In the genomic region with DNA sequence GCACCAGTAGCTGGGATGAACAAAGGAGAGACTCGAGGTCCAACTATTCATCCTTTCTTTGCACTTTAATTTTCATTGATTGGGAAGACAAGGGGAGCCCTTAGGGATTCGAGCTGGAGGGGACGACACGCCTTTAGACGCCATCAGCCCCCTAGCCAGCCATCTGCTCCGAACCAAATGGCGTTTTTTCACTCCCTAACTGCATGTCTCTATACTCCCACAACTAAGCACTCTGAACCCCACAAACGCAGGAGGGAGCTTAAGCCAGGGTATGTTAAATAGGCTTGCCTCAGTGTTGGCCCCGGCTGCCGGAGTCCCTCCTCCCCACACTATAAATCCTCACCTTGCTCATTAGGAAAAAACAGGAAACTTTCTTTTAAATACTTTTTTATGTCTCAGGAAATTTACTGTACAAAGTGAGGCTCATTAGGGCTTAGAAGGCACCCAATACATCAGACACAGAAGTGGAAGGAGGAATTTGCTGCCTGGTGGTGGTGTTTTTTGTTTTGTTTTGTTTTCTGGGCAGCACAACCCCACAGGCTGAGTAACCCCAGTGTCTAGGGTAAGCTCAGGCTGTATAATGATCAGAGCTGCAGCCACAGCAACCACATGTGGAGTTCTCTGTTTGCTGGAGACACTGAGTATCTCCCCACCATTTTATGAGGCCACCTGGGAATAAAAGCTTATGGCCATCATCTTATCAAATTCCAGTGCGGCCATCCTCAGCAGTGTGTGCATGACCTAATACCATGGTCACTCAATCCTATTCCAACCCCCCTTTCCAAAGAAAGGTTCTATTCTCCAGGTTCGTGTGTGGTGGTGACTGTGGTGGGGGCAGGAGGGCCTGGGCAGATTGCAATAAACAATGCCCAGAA, we compare ENCODE assay signal across 14 cellular contexts. TPM values are rescaled to one million over a fixed set of nuclear protein-coding genes. Genes with fewer than 3 reads are reported as not detected.
A peak's percentile ranks its signal among the peaks of the same experiment; 100 is the strongest.
DNase-seq lines count a peak whose midpoint lies in the region; ATAC-seq and TF ChIP-seq lines count a peak whose summit lies in the region.
"Had no signal": no experiment of that assay in that cellular context is flagged by ENCODE, and none has a peak within 500 bp of the region (broad histone marks: within the 10 kb centered on the region; RNA-seq: fewer than 3 reads in every experiment).

No MANE protein-coding gene starts in this region.

- H3K9ac ChIP-seq in neural progenitor cell = no peak overlapping the region

- peaks cover 15% of the 10 kb centered on the region for H4K20me1 ChIP-seq in neural progenitor cell (ENCODE audit: low read depth)

- no peaks in the 10 kb centered on the region for H3K9me3 ChIP-seq in neural progenitor cell (ENCODE audit: low read depth)
- H3K9me3 ChIP-seq in spleen = no peaks in the 10 kb centered on the region
- H3K9me3 ChIP-seq: A549 had no signal

- TF ChIP-seq CTCF in neural progenitor cell (IDR thresholded peaks at IDR 0.05) = no peak
- no peak for TF ChIP-seq CTCF in spleen (IDR thresholded peaks at IDR 0.05 in 8 of 11, conservative IDR thresholded peaks at IDR 0.05 in 3 of 11)

- no peaks in the 10 kb centered on the region for H3K9me3 Mint-ChIP-seq in central memory CD8-positive, alpha-beta T cell
- H3K9me3 Mint-ChIP-seq in neural progenitor cell = no peaks in the 10 kb centered on the region

- H3K27me3 ChIP-seq in neural progenitor cell = peaks cover 34% of the 10 kb centered on the region
- H3K27me3 ChIP-seq in spleen (replicated peaks in 1 of 7) = peaks cover 8 to 100% (median 81%) of the 10 kb centered on the region in 7 donors

- no peaks in the 10 kb centered on the region for H3K36me3 ChIP-seq in neural progenitor cell
- no peaks in the 10 kb centered on the region for H3K36me3 ChIP-seq in spleen

- peak overlapping the region; percentile 70 for H3K4me3 Mint-ChIP-seq in central memory CD8-positive, alpha-beta T cell
- H3K4me3 Mint-ChIP-seq in neural progenitor cell = peak overlapping the region; percentile 96

- intact Hi-C loops in spleen (cut with DNase I; ENCODE audit: low total_unique reads) (no loop called here), left ventricle myocardium superior (cut with micrococcal nuclease) (loop anchor here (10.0 kb wide), 1 partner anchor 459 kb away; no protein-coding TSS in a partner anchor)

- H3K79me2 ChIP-seq in neural progenitor cell (ENCODE audit: low read depth) = peaks cover 15% of the 10 kb centered on the region

- H3F3A ChIP-seq in neural progenitor cell (ENCODE audit: low read depth) = peaks cover 87% of the 10 kb centered on the region

- WGBS in spleen, 5 donors = 19 to 23% (median 20%) methylated on average over 12 of the region's 12 CpGs

- peaks cover 60% of the 10 kb centered on the region for H3K4me1 ChIP-seq in neural progenitor cell
- peaks cover 32 to 84% (median 69%) of the 10 kb centered on the region in 6 donors for H3K4me1 ChIP-seq in spleen

- H3K27me3 Mint-ChIP-seq in central memory CD8-positive, alpha-beta T cell = peaks cover 53% of the 10 kb centered on the region
- peaks cover 22% of the 10 kb centered on the region for H3K27me3 Mint-ChIP-seq in neural progenitor cell (ENCODE audit: insufficient read depth, low read depth)

- H3K27ac Mint-ChIP-seq in central memory CD8-positive, alpha-beta T cell (ENCODE audit: low read depth) = peak overlapping the region; percentile 8
- peak overlapping the region; percentile 88 for H3K27ac Mint-ChIP-seq in neural progenitor cell

- DNase-seq in NCI-H2029 treated with DMSO at 0.1 percent for 48 hours (lab: John Stamatoyannopoulos, UW) = peak; percentile 68
- no peak for DNase-seq in NCI-H2029 (lab: John Stamatoyannopoulos, UW)
- peak; percentile 26 for DNase-seq in LHCN-M2 (ENCODE audit: low read depth)
- DNase-seq in central memory CD8-positive, alpha-beta T cell (ENCODE audit: low spot score in 2 of 2) = no peak
- DNase-seq in neural progenitor cell (ENCODE audit: low spot score) = peak; percentile 71
- no peak for DNase-seq in SW480 (ENCODE audit: low spot score)
- no peak for DNase-seq in spleen
- no peak for DNase-seq in left ventricle myocardium superior
- DNase-seq: activated naive CD4-positive, alpha-beta T cell treated with anti-CD3 and anti-CD28 coated beads, Interleukin-2, amount 50 U/mL, for 16 hours; mesenchymal stem cell; small intestine; stimulated activated CD8-positive, alpha-beta memory T cell treated with anti-CD3 and anti-CD28 coated beads, Interleukin-4, amount 100 ng/mL, for 48 hours had no signal

- no peak for ATAC-seq in central memory CD8-positive, alpha-beta T cell (replicated peaks; ENCODE audit: extremely low read depth, poor library complexity, severe bottlenecking)
- ATAC-seq in left ventricle myocardium superior = no peak
- ATAC-seq: A549, Panc1 had no signal

- peak overlapping the region; percentile 94 for H3K4me3 ChIP-seq in neural progenitor cell
- H3K4me3 ChIP-seq in spleen = no peak overlapping the region

- TF ChIP-seq POLR2A in spleen (IDR thresholded peaks at IDR 0.05) = no peak

- peak overlapping the region; percentile 100 for H3K4me2 ChIP-seq in neural progenitor cell

- peaks cover 5% of the 10 kb centered on the region for H3K36me3 Mint-ChIP-seq in central memory CD8-positive, alpha-beta T cell (ENCODE audit: insufficient read depth)
- H3K36me3 Mint-ChIP-seq in neural progenitor cell = no peaks in the 10 kb centered on the region

- H2AFZ ChIP-seq in neural progenitor cell (replicated peaks) = no peak overlapping the region

- H3K27ac ChIP-seq in neural progenitor cell (peak overlapping the region; percentile 63), spleen (no peak overlapping the region)
- H3K27ac ChIP-seq: A549 had no signal

- H3K4me1 Mint-ChIP-seq in central memory CD8-positive, alpha-beta T cell = peaks cover 43% of the 10 kb centered on the region
- H3K4me1 Mint-ChIP-seq in neural progenitor cell = peaks cover 55% of the 10 kb centered on the region

RNA-seq across cellular contexts. Expression of a gene that starts 3.2 kb away (rescaled TPM):
- 4.7 and 9.7 TPM in 2 replicates for total RNA-seq in LHCN-M2 (2014; rRNA removed)
- polyA plus RNA-seq in LHCN-M2 (2012) = 1.6 TPM
- 35.9 and 91.8 TPM in 2 replicates for total RNA-seq in neural progenitor cell (ENCODE audit: low replicate concordance)
- total RNA-seq in spleen = 100 to 1,000 TPM in 2 of 7 donors, 10 to 100 TPM in 5; 34.7 to 119 (median 79.8) TPM
- polyA plus RNA-seq in spleen = 10 to 100 TPM; 12.6 to 30.3 (median 15.0) TPM
- total RNA-seq in left ventricle myocardium superior = 15.3 TPM

RNA-seq across cellular contexts. Expression of a gene that starts 12.4 kb away (rescaled TPM):
- 11.6 and 15.0 TPM in 2 replicates for total RNA-seq in LHCN-M2 (2014; rRNA removed)
- polyA plus RNA-seq in LHCN-M2 (2012) = 14.4 TPM
- total RNA-seq in neural progenitor cell (ENCODE audit: low replicate concordance) = 19.7 and 20.3 TPM in 2 replicates
- total RNA-seq in spleen = 10 to 100 TPM; 24.8 to 41.2 (median 27.4) TPM
- polyA plus RNA-seq in spleen = 1 to 10 TPM; 7.6 to 8.7 (median 8.5) TPM
- total RNA-seq in left ventricle myocardium superior = 20.5 TPM

Comparison
In these comparisons a context has a peak if more than half of its experiments do, and no peak if none do; other contexts are left out.
1. DNase-seq: peak in NCI-H2029 treated with DMSO at 0.1 percent for 48 hours (single experiment), LHCN-M2 (single experiment) and neural progenitor cell (single experiment); none in NCI-H2029 (single experiment), central memory CD8-positive, alpha-beta T cell (0 of 2), SW480 (single experiment), spleen (single experiment) and left ventricle myocardium superior (single experiment).